In genomic region chr9:95495529-95495928, GRCh38 we compare ENCODE assay signal across 21 cellular contexts. TPM values are rescaled to one million over a fixed set of nuclear protein-coding genes. Genes with fewer than 3 reads are reported as not detected.
DNase-seq lines count a peak whose midpoint lies in the region; ATAC-seq, FAIRE-seq and TF ChIP-seq lines count a peak whose summit lies in the region.
"Had no signal": no experiment of that assay in that cellular context is flagged by ENCODE, and none has a peak within 500 bp of the region (broad histone marks: within the 10 kb centered on the region; RNA-seq: fewer than 3 reads in every experiment).

No MANE protein-coding gene starts in this region.

- no peak overlapping the region for H3K56ac ChIP-seq in mesendoderm (ENCODE audit: low read length)

- no peak overlapping the region for H2BK15ac ChIP-seq in mesendoderm (replicated peaks; ENCODE audit: low read depth)

- CTCF ChIA-PET in activated CD8-positive, alpha-beta memory T cell treated with anti-CD3 and anti-CD28 coated beads, Interleukin-2, amount 10 ng/mL, durations not matched to agents 7 days and 5 days (lab: Charles Lee): interaction anchor here (1.2 to 2.5 kb wide), 2 partner anchors 11 to 13 kb away, joined by 3 to 14 read pairs; no protein-coding TSS in a partner anchor

- H3K9me3 Mint-ChIP-seq in activated CD8-positive, alpha-beta memory T cell treated with anti-CD3 and anti-CD28 coated beads, Interleukin-2, amount 10 ng/mL, durations not matched to agents 7 days and 5 days (ENCODE audit: low read depth): no peaks in the 10 kb centered on the region
- H3K9me3 Mint-ChIP-seq: T-helper 2 cell treated with Interferon-gamma antibody and Interleukin-4, amounts not matched to agents 5 μg/mL and 100 μg/mL, for 36 hours had no signal

- H3K27ac Mint-ChIP-seq in activated CD8-positive, alpha-beta memory T cell treated with anti-CD3 and anti-CD28 coated beads, Interleukin-2, amount 10 ng/mL, durations not matched to agents 7 days and 5 days: peak overlapping the region; percentile 96

- H3K36me3 Mint-ChIP-seq in activated CD8-positive, alpha-beta memory T cell treated with anti-CD3 and anti-CD28 coated beads, Interleukin-2, amount 10 ng/mL, durations not matched to agents 7 days and 5 days: no peaks in the 10 kb centered on the region

- peaks cover 58% of the 10 kb centered on the region for H3K4me1 Mint-ChIP-seq in activated CD8-positive, alpha-beta memory T cell treated with anti-CD3 and anti-CD28 coated beads, Interleukin-2, amount 10 ng/mL, durations not matched to agents 7 days and 5 days

- H3K27ac ChIP-seq in SU-DHL-6 (ENCODE audit: low read depth, low read length) (peak overlapping the region; percentile 95), mesendoderm (ENCODE audit: low read depth, low read length) (no peak overlapping the region), urinary bladder (ENCODE audit: low read depth) (peak overlapping the region; percentile 43), kidney (ENCODE audit: low read depth in 2 of 2, low read length in 2 of 2) (no peak overlapping the region)
- H3K27ac ChIP-seq: psoas muscle, thoracic aorta had no signal

- H3K79me2 ChIP-seq in SU-DHL-6 (ENCODE audit: insufficient read depth, low read length): peaks cover 81% of the 10 kb centered on the region
- peaks cover 55% of the 10 kb centered on the region for H3K79me2 ChIP-seq in mesendoderm (ENCODE audit: control insufficient read depth, insufficient read depth, low read length)

- H4K8ac ChIP-seq in mesendoderm (ENCODE audit: low read depth, low read length): no peak overlapping the region

- H2AK5ac ChIP-seq in mesendoderm (ENCODE audit: low read length): no peak overlapping the region

- intact Hi-C loops in kidney (cut with DNase I): no loop called here

- peaks cover 20% of the 10 kb centered on the region for H3K4me1 ChIP-seq in mesendoderm (ENCODE audit: control insufficient read depth, low read depth, low read length)
- H3K4me1 ChIP-seq in urinary bladder (ENCODE audit: insufficient read depth): peaks cover 6% of the 10 kb centered on the region
- H3K4me1 ChIP-seq in kidney (ENCODE audit: control insufficient read depth in 1 of 2, insufficient read depth in 1 of 2, low read depth in 1 of 2, low read length in 2 of 2): peaks cover 11 to 14% of the 10 kb centered on the region in 2 donors
- H3K4me1 ChIP-seq: psoas muscle had no signal

- TF ChIP-seq CTCF in SU-DHL-6 (IDR thresholded peaks at IDR 0.05; ENCODE audit: insufficient read depth, low read length, poor library complexity, severe bottlenecking) (no peak), kidney (IDR thresholded peaks at IDR 0.05; ENCODE audit: borderline replicate concordance, extremely low read depth, insufficient read depth) (no peak)

- no peaks in the 10 kb centered on the region for H3K9me2 ChIP-seq in SU-DHL-6 (replicated peaks; ENCODE audit: insufficient read depth, low read length)

- no CpG with 5 or more reads among the region's 3 CpGs for WGBS in mesendoderm (ENCODE audit: extremely low coverage, insufficient coverage, low lambda C conversion rate)
- WGBS in urinary bladder: 58% methylated on average over 3 of the region's 3 CpGs

- peaks cover 9% of the 10 kb centered on the region for H3K27me3 Mint-ChIP-seq in activated CD8-positive, alpha-beta memory T cell treated with anti-CD3 and anti-CD28 coated beads, Interleukin-2, amount 10 ng/mL, durations not matched to agents 7 days and 5 days

- FAIRE-seq in kidney (lab: Jason Lieb, UNC): no peak
- FAIRE-seq: A204.1, bronchial epithelial cell, GM19239 had no signal

- no peaks in the 10 kb centered on the region for H4K20me1 ChIP-seq in SU-DHL-6 (ENCODE audit: low read depth, low read length)

- H3K4me3 Mint-ChIP-seq in activated CD8-positive, alpha-beta memory T cell treated with anti-CD3 and anti-CD28 coated beads, Interleukin-2, amount 10 ng/mL, durations not matched to agents 7 days and 5 days: no peak overlapping the region

- DNase-seq in activated CD8-positive, alpha-beta memory T cell treated with anti-CD3 and anti-CD28 coated beads, Interleukin-2, amount 10 ng/mL, durations not matched to agents 7 days and 5 days: no peak
- no peak for DNase-seq in activated CD8-positive, alpha-beta memory T cell treated with anti-CD3 and anti-CD28 coated beads, Interleukin-2, amount 50 U/mL, for 48 hours
- DNase-seq in mesendoderm (no peak), GDM1 (lab: John Stamatoyannopoulos, UW) (no peak), kidney (no peak)
- DNase-seq: activated naive CD4-positive, alpha-beta T cell treated with anti-CD3 and anti-CD28 coated beads, Interleukin-2, amount 50 U/mL, for 16 hours; dermis blood vessel endothelial cell; DND-41; esophagus squamous epithelium; HCEC 1CT; NCI-H187 treated with DMSO at 0.1 percent for 48 hours; psoas muscle had no signal

- H3K9ac ChIP-seq in SU-DHL-6 (ENCODE audit: low read length) (peak overlapping the region; percentile 60; the same call in 1 of the 2 replicates), mesendoderm (ENCODE audit: low read length) (peak overlapping the region; percentile 10), kidney (ENCODE audit: low read length in 2 of 2) (no peak overlapping the region)

- no peak overlapping the region for H2BK5ac ChIP-seq in mesendoderm (ENCODE audit: low read length)

- no peak overlapping the region for H2BK120ac ChIP-seq in mesendoderm (ENCODE audit: low read depth, low read length)

- H3K4me2 ChIP-seq in SU-DHL-6 (ENCODE audit: low read depth, low read length, poor library complexity, severe bottlenecking) (peak overlapping the region; percentile 92), mesendoderm (ENCODE audit: low read length) (no peak overlapping the region)
- H3K4me2 ChIP-seq: smooth muscle cell had no signal

- H3K4me3 ChIP-seq in SU-DHL-6 (ENCODE audit: insufficient read depth, low read length, poor library complexity, severe bottlenecking) (no peak overlapping the region), mesendoderm (ENCODE audit: low read length) (no peak overlapping the region), urinary bladder (ENCODE audit: low read depth, low read length) (no peak overlapping the region), kidney (ENCODE audit: low read length in 2 of 2) (no peak overlapping the region)
- H3K4me3 ChIP-seq: psoas muscle, smooth muscle cell, thoracic aorta had no signal

- no peak overlapping the region for H3K4ac ChIP-seq in mesendoderm (ENCODE audit: low read depth, low read length)

- H3K36me3 ChIP-seq in SU-DHL-6 (ENCODE audit: low read length) (no peaks in the 10 kb centered on the region), mesendoderm (ENCODE audit: control insufficient read depth, insufficient read depth, low read length) (no peaks in the 10 kb centered on the region), urinary bladder (ENCODE audit: insufficient read depth) (no peaks in the 10 kb centered on the region), kidney (ENCODE audit: control insufficient read depth in 1 of 2, insufficient read depth in 2 of 2, low read length in 2 of 2) (no peaks in the 10 kb centered on the region)
- H3K36me3 ChIP-seq: esophagus squamous epithelium, thoracic aorta had no signal

- peaks cover 44% of the 10 kb centered on the region for H3K79me1 ChIP-seq in mesendoderm (ENCODE audit: low read length)

- no peak for ATAC-seq in activated CD8-positive, alpha-beta memory T cell treated with anti-CD3 and anti-CD28 coated beads, Interleukin-2, amount 10 ng/mL, durations not matched to agents 7 days and 5 days
- no peak for ATAC-seq in GM21825 (IDR thresholded peaks at IDR 0.05; ENCODE audit: unreplicated experiment)
- ATAC-seq: psoas muscle had no signal

- peak overlapping the region; percentile 61 for H3K18ac ChIP-seq in mesendoderm (ENCODE audit: low read length)

- no peak overlapping the region for H3K23ac ChIP-seq in mesendoderm (ENCODE audit: low read length)

- H3K9me3 ChIP-seq in SU-DHL-6 (ENCODE audit: insufficient read depth, low read length) (no peaks in the 10 kb centered on the region), kidney (ENCODE audit: control insufficient read depth in 1 of 2, low read length in 2 of 2) (no peaks in the 10 kb centered on the region)
- H3K9me3 ChIP-seq: esophagus squamous epithelium, psoas muscle, thoracic aorta had no signal

- H4K5ac ChIP-seq in mesendoderm (ENCODE audit: low read length): no peak overlapping the region

- peaks cover 31% of the 10 kb centered on the region for H3F3A ChIP-seq in SU-DHL-6 (ENCODE audit: insufficient read depth)

- no peaks in the 10 kb centered on the region for H3K27me3 ChIP-seq in SU-DHL-6 (ENCODE audit: low read length)
- H3K27me3 ChIP-seq in mesendoderm (ENCODE audit: insufficient read depth, low read length, poor library complexity): no peaks in the 10 kb centered on the region
- H3K27me3 ChIP-seq: esophagus squamous epithelium had no signal

- no peak overlapping the region for H2AFZ ChIP-seq in SU-DHL-6 (ENCODE audit: low read depth, low read length, severe bottlenecking)

RNA-seq across cellular contexts. Expression of gene PTCH1, which starts 21.2 kb away (rescaled TPM):
- 10 to 100 TPM; 15.2 to 17.4 TPM for total RNA-seq in activated CD8-positive, alpha-beta memory T cell treated with anti-CD3 and anti-CD28 coated beads, Interleukin-2, amount 10 ng/mL, durations not matched to agents 7 days and 5 days
- 11.7 TPM for polyA plus RNA-seq in mesendoderm (2013, experiment 1 of 2)
- 11.3 TPM for polyA plus RNA-seq in mesendoderm (2013, experiment 2 of 2)
- total RNA-seq in urinary bladder: 48.0 TPM
- polyA plus RNA-seq in urinary bladder: 30.1 TPM
- total RNA-seq in kidney: 37.2 TPM
- polyA plus RNA-seq in kidney (ENCODE audit: insufficient read depth, low read depth, low replicate concordance): 2.6 TPM

Comparison
In these comparisons a context has a peak if more than half of its experiments do, and no peak if none do; other contexts are left out.
1. H3K27ac ChIP-seq: peak in SU-DHL-6 (single experiment) and urinary bladder (single experiment); none in mesendoderm (single experiment) and kidney (0 of 2).
2. H3K9ac ChIP-seq: peak in SU-DHL-6 (single experiment) and mesendoderm (single experiment); none in kidney (0 of 2).